1 cellular context compared by ENCODE assay signal in the genomic region with DNA sequence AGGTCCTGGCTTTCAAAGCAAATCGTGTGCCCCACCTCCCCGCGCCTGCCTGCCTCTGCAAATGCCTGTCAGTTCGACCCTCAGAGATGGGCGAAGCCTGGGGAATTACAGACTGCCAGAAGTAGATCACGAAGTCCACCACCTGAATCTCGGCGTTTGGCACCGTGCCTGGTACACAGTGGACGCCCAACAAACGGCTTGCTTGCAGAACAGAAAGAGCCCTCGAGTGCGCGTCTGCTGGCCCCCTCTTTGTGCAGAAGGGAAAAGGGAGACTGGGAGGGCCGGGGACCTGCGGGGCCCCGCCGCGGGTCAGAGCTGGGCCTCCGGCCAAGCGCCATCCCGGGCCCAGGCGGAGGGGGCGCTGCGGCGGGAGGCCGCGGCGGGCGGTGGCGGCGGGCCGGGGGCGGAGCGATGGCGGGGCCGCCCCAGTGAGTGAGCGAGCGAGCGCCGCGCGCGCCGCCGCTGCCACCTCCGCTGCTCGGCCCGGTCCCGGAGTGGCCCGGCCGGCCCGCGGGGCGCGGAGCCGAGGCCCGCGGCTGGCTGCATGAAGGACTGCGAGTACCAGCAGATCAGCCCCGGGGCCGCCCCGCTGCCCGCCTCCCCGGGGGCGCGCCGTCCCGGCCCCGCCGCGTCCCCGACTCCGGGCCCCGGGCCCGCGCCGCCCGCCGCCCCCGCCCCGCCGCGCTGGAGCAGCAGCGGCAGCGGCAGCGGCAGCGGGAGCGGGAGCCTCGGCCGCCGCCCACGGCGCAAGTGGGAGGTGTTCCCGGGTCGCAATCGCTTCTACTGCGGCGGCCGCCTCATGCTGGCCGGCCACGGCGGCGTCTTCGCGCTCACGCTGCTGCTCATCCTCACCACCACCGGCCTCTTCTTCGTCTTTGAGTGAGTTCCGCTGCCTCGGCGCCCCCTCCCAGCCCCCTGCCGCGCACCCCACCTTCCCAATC.
A peak's percentile ranks its signal among the peaks of the same experiment; 100 is the strongest.
TF ChIP-seq lines count a peak whose summit lies in the region.

A gene with protein sequence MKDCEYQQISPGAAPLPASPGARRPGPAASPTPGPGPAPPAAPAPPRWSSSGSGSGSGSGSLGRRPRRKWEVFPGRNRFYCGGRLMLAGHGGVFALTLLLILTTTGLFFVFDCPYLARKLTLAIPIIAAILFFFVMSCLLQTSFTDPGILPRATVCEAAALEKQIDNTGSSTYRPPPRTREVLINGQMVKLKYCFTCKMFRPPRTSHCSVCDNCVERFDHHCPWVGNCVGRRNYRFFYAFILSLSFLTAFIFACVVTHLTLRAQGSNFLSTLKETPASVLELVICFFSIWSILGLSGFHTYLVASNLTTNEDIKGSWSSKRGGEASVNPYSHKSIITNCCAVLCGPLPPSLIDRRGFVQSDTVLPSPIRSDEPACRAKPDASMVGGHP (plus strand): TSS at position 428 of the 941 bp plus-strand sequence. CDS start 117 bp downstream, at position 545.

TF ChIP-seq in K562, 482 proteins besides CTCF, POLR2A, EP300 and RAD21 (continued from another document and continues in another):
- TF ChIP-seq, protein P1, sequence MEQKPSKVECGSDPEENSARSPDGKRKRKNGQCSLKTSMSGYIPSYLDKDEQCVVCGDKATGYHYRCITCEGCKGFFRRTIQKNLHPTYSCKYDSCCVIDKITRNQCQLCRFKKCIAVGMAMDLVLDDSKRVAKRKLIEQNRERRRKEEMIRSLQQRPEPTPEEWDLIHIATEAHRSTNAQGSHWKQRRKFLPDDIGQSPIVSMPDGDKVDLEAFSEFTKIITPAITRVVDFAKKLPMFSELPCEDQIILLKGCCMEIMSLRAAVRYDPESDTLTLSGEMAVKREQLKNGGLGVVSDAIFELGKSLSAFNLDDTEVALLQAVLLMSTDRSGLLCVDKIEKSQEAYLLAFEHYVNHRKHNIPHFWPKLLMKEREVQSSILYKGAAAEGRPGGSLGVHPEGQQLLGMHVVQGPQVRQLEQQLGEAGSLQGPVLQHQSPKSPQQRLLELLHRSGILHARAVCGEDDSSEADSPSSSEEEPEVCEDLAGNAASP (IDR thresholded peaks at IDR 0.05), result no peak
- TF ChIP-seq RBM39 (optimal IDR thresholded peaks at IDR 0.05; ENCODE audit: low read depth, low read length) (no peak), MYBL2 (IDR thresholded peaks at IDR 0.05; ENCODE audit: low read depth) (no peak), MYBL2 (CRISPR knock-in tag; IDR thresholded peaks at IDR 0.05; ENCODE audit: borderline replicate concordance) (no peak), DACH1 (IDR thresholded peaks at IDR 0.05; ENCODE audit: partially characterized antibody) (no peak), ZNF274 (IDR thresholded peaks at IDR 0.05; ENCODE audit: borderline replicate concordance, low read depth, low read length) (no peak), KLF1 (tag; IDR thresholded peaks at IDR 0.05) (no peak), CXXC5 (CRISPR knock-in tag; IDR thresholded peaks at IDR 0.05) (peak; percentile 84), XRCC5 (IDR thresholded peaks at IDR 0.05; ENCODE audit: low read depth, low read length) (no peak), BRCA1 (IDR thresholded peaks at IDR 0.05) (no peak), BRCA1 (CRISPR knock-in tag; IDR thresholded peaks at IDR 0.05) (no peak), NCOA2 (IDR thresholded peaks at IDR 0.05; ENCODE audit: partially characterized antibody in 2 of 2) (no peak), PURB (CRISPR knock-in tag; IDR thresholded peaks at IDR 0.05; ENCODE audit: low read depth) (no peak), JUN (IDR thresholded peaks at IDR 0.05; ENCODE audit: borderline replicate concordance, low read depth, low read length) (peak; percentile 23; the same call in 1 of the 2 replicates), JUN (CRISPR knock-in tag; IDR thresholded peaks at IDR 0.05; ENCODE audit: borderline replicate concordance) (no peak), EWSR1 (IDR thresholded peaks at IDR 0.05; ENCODE audit: borderline replicate concordance, low read depth, partially characterized antibody) (no peak), LCOR (CRISPR knock-in tag; IDR thresholded peaks at IDR 0.05) (0 out of 2 replicates have a peak, but pooled peaks have one; percentile 10), ZNF57 (CRISPR knock-in tag; IDR thresholded peaks at IDR 0.05) (no peak), ZNF79 (CRISPR knock-in tag; IDR thresholded peaks at IDR 0.05; ENCODE audit: low read depth) (no peak), SMARCC2 (IDR thresholded peaks at IDR 0.05; ENCODE audit: low read depth) (no peak), MXI1 (IDR thresholded peaks at IDR 0.05; ENCODE audit: low read depth, low read length) (no peak), ZNF589 (CRISPR knock-in tag; IDR thresholded peaks at IDR 0.05; ENCODE audit: low read depth) (no peak), FOXA3 (CRISPR knock-in tag; conservative IDR thresholded peaks at IDR 0.05 in 1 of 2, IDR thresholded peaks at IDR 0.05 in 1 of 2) (peak in 1 of 2 experiments; percentile 27; a peak in 1 of 4 replicates)
- TF ChIP-seq, protein P2, sequence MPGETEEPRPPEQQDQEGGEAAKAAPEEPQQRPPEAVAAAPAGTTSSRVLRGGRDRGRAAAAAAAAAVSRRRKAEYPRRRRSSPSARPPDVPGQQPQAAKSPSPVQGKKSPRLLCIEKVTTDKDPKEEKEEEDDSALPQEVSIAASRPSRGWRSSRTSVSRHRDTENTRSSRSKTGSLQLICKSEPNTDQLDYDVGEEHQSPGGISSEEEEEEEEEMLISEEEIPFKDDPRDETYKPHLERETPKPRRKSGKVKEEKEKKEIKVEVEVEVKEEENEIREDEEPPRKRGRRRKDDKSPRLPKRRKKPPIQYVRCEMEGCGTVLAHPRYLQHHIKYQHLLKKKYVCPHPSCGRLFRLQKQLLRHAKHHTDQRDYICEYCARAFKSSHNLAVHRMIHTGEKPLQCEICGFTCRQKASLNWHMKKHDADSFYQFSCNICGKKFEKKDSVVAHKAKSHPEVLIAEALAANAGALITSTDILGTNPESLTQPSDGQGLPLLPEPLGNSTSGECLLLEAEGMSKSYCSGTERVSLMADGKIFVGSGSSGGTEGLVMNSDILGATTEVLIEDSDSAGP (CRISPR knock-in tag; IDR thresholded peaks at IDR 0.05), result no peak
- TF ChIP-seq, protein P3, sequence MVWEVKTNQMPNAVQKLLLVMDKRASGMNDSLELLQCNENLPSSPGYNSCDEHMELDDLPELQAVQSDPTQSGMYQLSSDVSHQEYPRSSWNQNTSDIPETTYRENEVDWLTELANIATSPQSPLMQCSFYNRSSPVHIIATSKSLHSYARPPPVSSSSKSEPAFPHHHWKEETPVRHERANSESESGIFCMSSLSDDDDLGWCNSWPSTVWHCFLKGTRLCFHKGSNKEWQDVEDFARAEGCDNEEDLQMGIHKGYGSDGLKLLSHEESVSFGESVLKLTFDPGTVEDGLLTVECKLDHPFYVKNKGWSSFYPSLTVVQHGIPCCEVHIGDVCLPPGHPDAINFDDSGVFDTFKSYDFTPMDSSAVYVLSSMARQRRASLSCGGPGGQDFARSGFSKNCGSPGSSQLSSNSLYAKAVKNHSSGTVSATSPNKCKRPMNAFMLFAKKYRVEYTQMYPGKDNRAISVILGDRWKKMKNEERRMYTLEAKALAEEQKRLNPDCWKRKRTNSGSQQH (CRISPR knock-in tag; IDR thresholded peaks at IDR 0.05), result no peak
- TF ChIP-seq, protein P4, sequence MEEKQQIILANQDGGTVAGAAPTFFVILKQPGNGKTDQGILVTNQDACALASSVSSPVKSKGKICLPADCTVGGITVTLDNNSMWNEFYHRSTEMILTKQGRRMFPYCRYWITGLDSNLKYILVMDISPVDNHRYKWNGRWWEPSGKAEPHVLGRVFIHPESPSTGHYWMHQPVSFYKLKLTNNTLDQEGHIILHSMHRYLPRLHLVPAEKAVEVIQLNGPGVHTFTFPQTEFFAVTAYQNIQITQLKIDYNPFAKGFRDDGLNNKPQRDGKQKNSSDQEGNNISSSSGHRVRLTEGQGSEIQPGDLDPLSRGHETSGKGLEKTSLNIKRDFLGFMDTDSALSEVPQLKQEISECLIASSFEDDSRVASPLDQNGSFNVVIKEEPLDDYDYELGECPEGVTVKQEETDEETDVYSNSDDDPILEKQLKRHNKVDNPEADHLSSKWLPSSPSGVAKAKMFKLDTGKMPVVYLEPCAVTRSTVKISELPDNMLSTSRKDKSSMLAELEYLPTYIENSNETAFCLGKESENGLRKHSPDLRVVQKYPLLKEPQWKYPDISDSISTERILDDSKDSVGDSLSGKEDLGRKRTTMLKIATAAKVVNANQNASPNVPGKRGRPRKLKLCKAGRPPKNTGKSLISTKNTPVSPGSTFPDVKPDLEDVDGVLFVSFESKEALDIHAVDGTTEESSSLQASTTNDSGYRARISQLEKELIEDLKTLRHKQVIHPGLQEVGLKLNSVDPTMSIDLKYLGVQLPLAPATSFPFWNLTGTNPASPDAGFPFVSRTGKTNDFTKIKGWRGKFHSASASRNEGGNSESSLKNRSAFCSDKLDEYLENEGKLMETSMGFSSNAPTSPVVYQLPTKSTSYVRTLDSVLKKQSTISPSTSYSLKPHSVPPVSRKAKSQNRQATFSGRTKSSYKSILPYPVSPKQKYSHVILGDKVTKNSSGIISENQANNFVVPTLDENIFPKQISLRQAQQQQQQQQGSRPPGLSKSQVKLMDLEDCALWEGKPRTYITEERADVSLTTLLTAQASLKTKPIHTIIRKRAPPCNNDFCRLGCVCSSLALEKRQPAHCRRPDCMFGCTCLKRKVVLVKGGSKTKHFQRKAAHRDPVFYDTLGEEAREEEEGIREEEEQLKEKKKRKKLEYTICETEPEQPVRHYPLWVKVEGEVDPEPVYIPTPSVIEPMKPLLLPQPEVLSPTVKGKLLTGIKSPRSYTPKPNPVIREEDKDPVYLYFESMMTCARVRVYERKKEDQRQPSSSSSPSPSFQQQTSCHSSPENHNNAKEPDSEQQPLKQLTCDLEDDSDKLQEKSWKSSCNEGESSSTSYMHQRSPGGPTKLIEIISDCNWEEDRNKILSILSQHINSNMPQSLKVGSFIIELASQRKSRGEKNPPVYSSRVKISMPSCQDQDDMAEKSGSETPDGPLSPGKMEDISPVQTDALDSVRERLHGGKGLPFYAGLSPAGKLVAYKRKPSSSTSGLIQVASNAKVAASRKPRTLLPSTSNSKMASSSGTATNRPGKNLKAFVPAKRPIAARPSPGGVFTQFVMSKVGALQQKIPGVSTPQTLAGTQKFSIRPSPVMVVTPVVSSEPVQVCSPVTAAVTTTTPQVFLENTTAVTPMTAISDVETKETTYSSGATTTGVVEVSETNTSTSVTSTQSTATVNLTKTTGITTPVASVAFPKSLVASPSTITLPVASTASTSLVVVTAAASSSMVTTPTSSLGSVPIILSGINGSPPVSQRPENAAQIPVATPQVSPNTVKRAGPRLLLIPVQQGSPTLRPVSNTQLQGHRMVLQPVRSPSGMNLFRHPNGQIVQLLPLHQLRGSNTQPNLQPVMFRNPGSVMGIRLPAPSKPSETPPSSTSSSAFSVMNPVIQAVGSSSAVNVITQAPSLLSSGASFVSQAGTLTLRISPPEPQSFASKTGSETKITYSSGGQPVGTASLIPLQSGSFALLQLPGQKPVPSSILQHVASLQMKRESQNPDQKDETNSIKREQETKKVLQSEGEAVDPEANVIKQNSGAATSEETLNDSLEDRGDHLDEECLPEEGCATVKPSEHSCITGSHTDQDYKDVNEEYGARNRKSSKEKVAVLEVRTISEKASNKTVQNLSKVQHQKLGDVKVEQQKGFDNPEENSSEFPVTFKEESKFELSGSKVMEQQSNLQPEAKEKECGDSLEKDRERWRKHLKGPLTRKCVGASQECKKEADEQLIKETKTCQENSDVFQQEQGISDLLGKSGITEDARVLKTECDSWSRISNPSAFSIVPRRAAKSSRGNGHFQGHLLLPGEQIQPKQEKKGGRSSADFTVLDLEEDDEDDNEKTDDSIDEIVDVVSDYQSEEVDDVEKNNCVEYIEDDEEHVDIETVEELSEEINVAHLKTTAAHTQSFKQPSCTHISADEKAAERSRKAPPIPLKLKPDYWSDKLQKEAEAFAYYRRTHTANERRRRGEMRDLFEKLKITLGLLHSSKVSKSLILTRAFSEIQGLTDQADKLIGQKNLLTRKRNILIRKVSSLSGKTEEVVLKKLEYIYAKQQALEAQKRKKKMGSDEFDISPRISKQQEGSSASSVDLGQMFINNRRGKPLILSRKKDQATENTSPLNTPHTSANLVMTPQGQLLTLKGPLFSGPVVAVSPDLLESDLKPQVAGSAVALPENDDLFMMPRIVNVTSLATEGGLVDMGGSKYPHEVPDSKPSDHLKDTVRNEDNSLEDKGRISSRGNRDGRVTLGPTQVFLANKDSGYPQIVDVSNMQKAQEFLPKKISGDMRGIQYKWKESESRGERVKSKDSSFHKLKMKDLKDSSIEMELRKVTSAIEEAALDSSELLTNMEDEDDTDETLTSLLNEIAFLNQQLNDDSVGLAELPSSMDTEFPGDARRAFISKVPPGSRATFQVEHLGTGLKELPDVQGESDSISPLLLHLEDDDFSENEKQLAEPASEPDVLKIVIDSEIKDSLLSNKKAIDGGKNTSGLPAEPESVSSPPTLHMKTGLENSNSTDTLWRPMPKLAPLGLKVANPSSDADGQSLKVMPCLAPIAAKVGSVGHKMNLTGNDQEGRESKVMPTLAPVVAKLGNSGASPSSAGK (IDR thresholded peaks at IDR 0.05), result no peak
- TF ChIP-seq, protein P5, sequence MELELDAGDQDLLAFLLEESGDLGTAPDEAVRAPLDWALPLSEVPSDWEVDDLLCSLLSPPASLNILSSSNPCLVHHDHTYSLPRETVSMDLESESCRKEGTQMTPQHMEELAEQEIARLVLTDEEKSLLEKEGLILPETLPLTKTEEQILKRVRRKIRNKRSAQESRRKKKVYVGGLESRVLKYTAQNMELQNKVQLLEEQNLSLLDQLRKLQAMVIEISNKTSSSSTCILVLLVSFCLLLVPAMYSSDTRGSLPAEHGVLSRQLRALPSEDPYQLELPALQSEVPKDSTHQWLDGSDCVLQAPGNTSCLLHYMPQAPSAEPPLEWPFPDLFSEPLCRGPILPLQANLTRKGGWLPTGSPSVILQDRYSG (tag; conservative IDR thresholded peaks at IDR 0.05; ENCODE audit: low read depth), result no peak
- TF ChIP-seq, protein P6, sequence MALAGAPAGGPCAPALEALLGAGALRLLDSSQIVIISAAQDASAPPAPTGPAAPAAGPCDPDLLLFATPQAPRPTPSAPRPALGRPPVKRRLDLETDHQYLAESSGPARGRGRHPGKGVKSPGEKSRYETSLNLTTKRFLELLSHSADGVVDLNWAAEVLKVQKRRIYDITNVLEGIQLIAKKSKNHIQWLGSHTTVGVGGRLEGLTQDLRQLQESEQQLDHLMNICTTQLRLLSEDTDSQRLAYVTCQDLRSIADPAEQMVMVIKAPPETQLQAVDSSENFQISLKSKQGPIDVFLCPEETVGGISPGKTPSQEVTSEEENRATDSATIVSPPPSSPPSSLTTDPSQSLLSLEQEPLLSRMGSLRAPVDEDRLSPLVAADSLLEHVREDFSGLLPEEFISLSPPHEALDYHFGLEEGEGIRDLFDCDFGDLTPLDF (CRISPR knock-in tag; IDR thresholded peaks at IDR 0.05), result no peak
- TF ChIP-seq, protein P7, sequence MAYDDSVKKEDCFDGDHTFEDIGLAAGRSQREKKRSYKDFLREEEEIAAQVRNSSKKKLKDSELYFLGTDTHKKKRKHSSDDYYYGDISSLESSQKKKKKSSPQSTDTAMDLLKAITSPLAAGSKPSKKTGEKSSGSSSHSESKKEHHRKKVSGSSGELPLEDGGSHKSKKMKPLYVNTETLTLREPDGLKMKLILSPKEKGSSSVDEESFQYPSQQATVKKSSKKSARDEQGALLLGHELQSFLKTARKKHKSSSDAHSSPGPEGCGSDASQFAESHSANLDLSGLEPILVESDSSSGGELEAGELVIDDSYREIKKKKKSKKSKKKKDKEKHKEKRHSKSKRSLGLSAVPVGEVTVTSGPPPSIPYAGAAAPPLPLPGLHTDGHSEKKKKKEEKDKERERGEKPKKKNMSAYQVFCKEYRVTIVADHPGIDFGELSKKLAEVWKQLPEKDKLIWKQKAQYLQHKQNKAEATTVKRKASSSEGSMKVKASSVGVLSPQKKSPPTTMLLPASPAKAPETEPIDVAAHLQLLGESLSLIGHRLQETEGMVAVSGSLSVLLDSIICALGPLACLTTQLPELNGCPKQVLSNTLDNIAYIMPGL (CRISPR knock-in tag; IDR thresholded peaks at IDR 0.05), result no peak
